Comparison of ENCODE assay signal across 8 cellular contexts in genomic region chr16:649646-650045, GRCh38. TPM values are rescaled to one million over a fixed set of nuclear protein-coding genes. Genes with fewer than 3 reads are reported as not detected.
DNase-seq lines count a peak whose midpoint lies in the region; ATAC-seq, FAIRE-seq and TF ChIP-seq lines count a peak whose summit lies in the region.

No MANE protein-coding gene starts in this region.

- no peak for FAIRE-seq in RCC 7860 (lab: Jason Lieb, UNC)

- H3K4me2 ChIP-seq in OCI-LY3 (ENCODE audit: low read length) (peak overlapping the region; percentile 96), neural cell (ENCODE audit: low read length) (no peak overlapping the region)

- DNase-seq in effector memory CD4-positive, alpha-beta T cell: no peak
- DNase-seq in ecto neural progenitor cell (ENCODE audit: low spot score) (no peak), RCC 7860 (ENCODE audit: low spot score) (no peak)

- H3K9ac ChIP-seq in OCI-LY3 (ENCODE audit: low read length): peak overlapping the region; percentile 79
- H3K9ac ChIP-seq in neural cell (ENCODE audit: low read length): peak overlapping the region; percentile 89

- H4K20me1 ChIP-seq in OCI-LY3 (ENCODE audit: insufficient read depth, low read length): peaks cover 7% of the 10 kb centered on the region; the same call in 1 of the 2 replicates
- no peaks in the 10 kb centered on the region for H4K20me1 ChIP-seq in neural cell (ENCODE audit: insufficient read depth)

- no peak for TF ChIP-seq EP300 in neural cell (conservative IDR thresholded peaks at IDR 0.05; ENCODE audit: poor library complexity, severe bottlenecking)

- no peaks in the 10 kb centered on the region for H3F3A ChIP-seq in neural cell (ENCODE audit: insufficient read depth, low read length, poor library complexity, severe bottlenecking)

- H3K79me2 ChIP-seq in OCI-LY3 (ENCODE audit: low read length): peaks cover 29% of the 10 kb centered on the region
- H3K79me2 ChIP-seq in neural cell (replicated peaks; ENCODE audit: insufficient read depth, low read length): no peaks in the 10 kb centered on the region

- no peaks in the 10 kb centered on the region for H3K9me2 ChIP-seq in neural cell (ENCODE audit: insufficient read depth, low read length)

- H3K4me3 ChIP-seq in OCI-LY3 (ENCODE audit: low read length) (peak overlapping the region; percentile 82), neural cell (ENCODE audit: low read length) (peak overlapping the region; percentile 91)
- H3K4me3 ChIP-seq in effector memory CD4-positive, alpha-beta T cell (ENCODE audit: insufficient read depth, low read depth, low read length, poor library complexity, severe bottlenecking): peak overlapping the region; percentile 64

- TF ChIP-seq CTCF in C4-2B (conservative IDR thresholded peaks at IDR 0.05) (no peak), OCI-LY3 (IDR thresholded peaks at IDR 0.05; ENCODE audit: low read depth, low read length) (no peak), neural cell (IDR thresholded peaks at IDR 0.05; ENCODE audit: poor library complexity, severe bottlenecking) (no peak)

- H3K36me3 ChIP-seq in OCI-LY3 (replicated peaks; ENCODE audit: low read depth, low read length): no peaks in the 10 kb centered on the region
- no peaks in the 10 kb centered on the region for H3K36me3 ChIP-seq in effector memory CD4-positive, alpha-beta T cell (ENCODE audit: control insufficient read depth, insufficient read depth, low read length)
- H3K36me3 ChIP-seq in neural cell (ENCODE audit: insufficient read depth, low read length): no peaks in the 10 kb centered on the region

- peak; percentile 14 for ATAC-seq in GM21390 (IDR thresholded peaks at IDR 0.05; ENCODE audit: unreplicated experiment)
- ATAC-seq in HG03095 (IDR thresholded peaks at IDR 0.05; ENCODE audit: unreplicated experiment): no peak

- TF ChIP-seq RAD21 in neural cell (conservative IDR thresholded peaks at IDR 0.05): no peak

- peaks cover 12% of the 10 kb centered on the region for H3K4me1 ChIP-seq in OCI-LY3 (ENCODE audit: low read length)
- peaks cover 21% of the 10 kb centered on the region for H3K4me1 ChIP-seq in effector memory CD4-positive, alpha-beta T cell (ENCODE audit: control insufficient read depth, insufficient read depth, low read length, poor library complexity, severe bottlenecking)

- peak overlapping the region; percentile 99 for H3K27ac ChIP-seq in C4-2B
- H3K27ac ChIP-seq in OCI-LY3 (ENCODE audit: low read length): peak overlapping the region; percentile 17; the same call in 1 of the 2 replicates
- H3K27ac ChIP-seq in effector memory CD4-positive, alpha-beta T cell (ENCODE audit: insufficient read depth, low read length, poor library complexity, severe bottlenecking): peak overlapping the region; percentile 91
- no peak overlapping the region for H3K27ac ChIP-seq in neural cell (ENCODE audit: low read length)

- H3K9me3 ChIP-seq in OCI-LY3 (ENCODE audit: insufficient read depth, low read length): no peaks in the 10 kb centered on the region
- H3K9me3 ChIP-seq in effector memory CD4-positive, alpha-beta T cell (ENCODE audit: control insufficient read depth, low read length): no peaks in the 10 kb centered on the region
- no peaks in the 10 kb centered on the region for H3K9me3 ChIP-seq in neural cell (ENCODE audit: low read length)

- H2AFZ ChIP-seq in OCI-LY3 (ENCODE audit: low read depth, low read length) (no peak overlapping the region), neural cell (ENCODE audit: low read depth, low read length) (no peak overlapping the region)

- H3K27me3 ChIP-seq in OCI-LY3 (ENCODE audit: low read depth, low read length) (no peaks in the 10 kb centered on the region), neural cell (ENCODE audit: insufficient read depth, low read depth, low read length) (no peaks in the 10 kb centered on the region)
- no peaks in the 10 kb centered on the region for H3K27me3 ChIP-seq in effector memory CD4-positive, alpha-beta T cell (replicated peaks; ENCODE audit: control insufficient read depth, insufficient read depth, low read length, poor library complexity, severe bottlenecking)

TF ChIP-seq in neural cell, 6 proteins besides CTCF, POLR2A, EP300 and RAD21:
- no peak for TF ChIP-seq TAF1 (IDR thresholded peaks at IDR 0.05; ENCODE audit: low read depth)
- TF ChIP-seq SMC3 (conservative IDR thresholded peaks at IDR 0.05; ENCODE audit: poor library complexity): no peak
- TF ChIP-seq REST (IDR thresholded peaks at IDR 0.05; ENCODE audit: borderline replicate concordance): no peak
- no peak for TF ChIP-seq POLR2AphosphoS5 (IDR thresholded peaks at IDR 0.05)
TF ChIP-seq in neural cell: peak in this region for 0.

RNA-seq across cellular contexts. Expression of gene WDR90, which starts 0.5 kb away (rescaled TPM):
- polyA plus RNA-seq in neural cell: 30.0 and 32.1 TPM in 2 replicates
- 11.0 and 12.6 TPM in 2 replicates for polyA minus RNA-seq in neural cell

RNA-seq across cellular contexts. Expression of gene MCRIP2, which starts 8.0 kb away (rescaled TPM):
- polyA plus RNA-seq in neural cell: 29.1 and 54.1 TPM in 2 replicates
- 8.1 and 11.0 TPM in 2 replicates for polyA minus RNA-seq in neural cell

RNA-seq across cellular contexts. Expression of gene METTL26, which starts 13.5 kb away (rescaled TPM):
- polyA plus RNA-seq in neural cell: 127 and 128 TPM in 2 replicates
- polyA minus RNA-seq in neural cell: 35.1 and 44.2 TPM in 2 replicates

RNA-seq across cellular contexts. Expression of gene RHOT2, which starts 18.3 kb away (rescaled TPM):
- polyA plus RNA-seq in neural cell: 132 and 192 TPM in 2 replicates
- polyA minus RNA-seq in neural cell: 42.5 and 55.3 TPM in 2 replicates

RNA-seq across cellular contexts. Expression of gene WFIKKN1, which starts 18.9 kb away (rescaled TPM):
- polyA plus RNA-seq in neural cell: 0.43 and 1.1 TPM in 2 replicates
- polyA minus RNA-seq in neural cell: 0.81 and 1.2 TPM in 2 replicates
